11 cellular contexts compared by ENCODE assay signal in the genomic region with DNA sequence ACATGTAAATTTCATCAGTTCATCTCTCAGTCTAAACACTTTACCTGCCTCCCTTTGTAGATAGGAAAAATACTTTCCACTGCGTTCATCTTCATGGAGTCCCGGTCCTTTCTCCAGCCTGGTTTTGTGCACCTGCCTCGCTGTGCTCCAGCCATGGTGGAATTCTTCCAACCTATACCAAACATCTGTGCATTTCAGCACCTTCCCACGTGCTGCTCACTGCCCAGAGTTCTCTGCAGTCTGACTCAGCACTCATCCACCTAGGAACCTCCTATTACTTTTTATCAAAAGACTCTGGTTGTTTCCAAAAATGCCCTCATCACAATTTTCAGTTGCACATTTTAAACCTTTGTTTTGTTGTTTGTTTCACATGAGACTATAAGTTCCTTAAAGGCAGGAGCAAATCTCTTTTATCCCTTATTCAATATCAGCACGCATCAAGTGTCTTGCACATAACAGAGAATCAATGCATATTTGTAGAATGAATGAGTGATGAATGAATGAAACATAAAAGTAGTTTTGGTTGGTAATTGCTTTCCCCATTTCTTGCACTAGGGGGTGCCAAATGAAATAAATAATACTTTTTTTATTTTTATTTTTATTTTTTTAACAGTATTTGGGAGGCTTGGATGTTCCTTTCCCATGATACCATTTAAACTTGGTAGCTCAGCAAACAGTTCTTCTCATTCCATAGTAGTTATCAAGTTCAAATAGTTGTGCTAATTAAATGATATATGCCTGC. TPM values are rescaled to one million over a fixed set of nuclear protein-coding genes. Genes with fewer than 3 reads are reported as not detected.
DNase-seq lines count a peak whose midpoint lies in the region; ATAC-seq, FAIRE-seq and TF ChIP-seq lines count a peak whose summit lies in the region.
"Had no signal": no experiment of that assay in that cellular context is flagged by ENCODE, and none has a peak within 500 bp of the region (broad histone marks: within the 10 kb centered on the region; RNA-seq: fewer than 3 reads in every experiment).

No MANE protein-coding gene starts in this region.

- H3K4me1 ChIP-seq in GM23338 (ENCODE audit: insufficient read depth), result no peaks in the 10 kb centered on the region
- no peaks in the 10 kb centered on the region for H3K4me1 ChIP-seq in liver (ENCODE audit: control insufficient read depth in 4 of 4, insufficient read depth in 4 of 4, low read length in 3 of 4)

- H3K27me3 Mint-ChIP-seq in GM23338 (ENCODE audit: insufficient read depth, low read depth, poor library complexity), result no peaks in the 10 kb centered on the region
- H3K27me3 Mint-ChIP-seq: activated CD4-positive, alpha-beta T cell treated with anti-CD3 and anti-CD28 coated beads, Interleukin-2, amount 10 ng/mL, durations not matched to agents 24 days and 14 days had no signal

- H3K4me3 ChIP-seq in GM23338 (no peak overlapping the region), bronchial epithelial cell (ENCODE audit: low read depth, low read length) (no peak overlapping the region), liver (ENCODE audit: low read depth in 1 of 3, low read length in 3 of 3) (no peak overlapping the region)

- 76% methylated on average over 5 of the region's 5 CpGs for WGBS in liver

- no peaks in the 10 kb centered on the region for H3K9me3 Mint-ChIP-seq in GM23338

- peaks cover 4% of the 10 kb centered on the region; the same call in 1 of the 3 replicates for H3K4me1 Mint-ChIP-seq in GM23338
- H3K4me1 Mint-ChIP-seq: activated CD4-positive, alpha-beta T cell treated with anti-CD3 and anti-CD28 coated beads, Interleukin-2, amount 10 ng/mL, durations not matched to agents 24 days and 14 days had no signal

- TF ChIP-seq CTCF in 22Rv1 (IDR thresholded peaks at IDR 0.05), result peak; percentile 65
- peak in 1 of 2 experiments; percentile 52; a peak in 3 of 4 replicates for TF ChIP-seq CTCF in GM23338 (conservative IDR thresholded peaks at IDR 0.05; ENCODE audit: low read depth in 2 of 2)
- TF ChIP-seq CTCF in bronchial epithelial cell (IDR thresholded peaks at IDR 0.05; ENCODE audit: insufficient read depth, low read length, severe bottlenecking), result peak; percentile 25
- TF ChIP-seq CTCF in liver (IDR thresholded peaks at IDR 0.05; ENCODE audit: low read depth, low read length, missing input control), result peak; percentile 31

- no peak overlapping the region for H3K4me3 Mint-ChIP-seq in GM23338
- H3K4me3 Mint-ChIP-seq: activated CD4-positive, alpha-beta T cell treated with anti-CD3 and anti-CD28 coated beads, Interleukin-2, amount 10 ng/mL, durations not matched to agents 24 days and 14 days had no signal

- H3K27ac ChIP-seq in 22Rv1 (no peak overlapping the region), GM23338 (ENCODE audit: low read depth) (no peak overlapping the region), liver (ENCODE audit: low read depth in 1 of 2, low read length in 2 of 2) (no peak overlapping the region)

- DNase-seq in GM23338 (ENCODE audit: low spot score), result peak; percentile 34
- DNase-seq in bronchial epithelial cell (ENCODE audit: low read depth), result peak; percentile 6
- no peak for DNase-seq in anterior cingulate cortex (lab: John Stamatoyannopoulos, UW)
- DNase-seq: activated CD4-positive, alpha-beta T cell treated with anti-CD3 and anti-CD28 coated beads, Interleukin-2, amount 10 ng/mL, durations not matched to agents 24 days and 14 days; activated naive CD4-positive, alpha-beta T cell treated with anti-CD3 and anti-CD28 coated beads, Interleukin-2, amount 50 U/mL, for 16 hours; NCI-H2081 treated with DMSO at 0.1 percent for 48 hours had no signal

- H3K9me2 ChIP-seq in GM23338 (ENCODE audit: insufficient read depth), result no peaks in the 10 kb centered on the region

- H3K27ac Mint-ChIP-seq in GM23338, result no peak overlapping the region
- H3K27ac Mint-ChIP-seq: activated CD4-positive, alpha-beta T cell treated with anti-CD3 and anti-CD28 coated beads, Interleukin-2, amount 10 ng/mL, durations not matched to agents 24 days and 14 days had no signal

- H3K36me3 ChIP-seq in GM23338 (ENCODE audit: insufficient read depth) (no peaks in the 10 kb centered on the region), bronchial epithelial cell (ENCODE audit: control insufficient read depth, insufficient read depth, low read length) (no peaks in the 10 kb centered on the region), liver (ENCODE audit: control insufficient read depth in 4 of 4, insufficient read depth in 3 of 4, low read depth in 1 of 4, low read length in 3 of 4) (no peaks in the 10 kb centered on the region)

- H3K9me3 ChIP-seq in liver (ENCODE audit: control insufficient read depth in 4 of 4, low read length in 3 of 4), result no peaks in the 10 kb centered on the region

- no peaks in the 10 kb centered on the region for H4K20me1 ChIP-seq in GM23338 (replicated peaks; ENCODE audit: insufficient read depth)

- no peak overlapping the region for H2AFZ ChIP-seq in GM23338

- H3K79me2 ChIP-seq in GM23338 (replicated peaks; ENCODE audit: insufficient read depth), result no peaks in the 10 kb centered on the region

- peak; percentile 41 to 53 for TF ChIP-seq RAD21 in liver (IDR thresholded peaks at IDR 0.05)

- FAIRE-seq in bronchial epithelial cell (lab: Jason Lieb, UNC), result no peak

- no peaks in the 10 kb centered on the region for H3K36me3 Mint-ChIP-seq in GM23338 (ENCODE audit: low read depth)

- no peaks in the 10 kb centered on the region for H3F3A ChIP-seq in GM23338 (replicated peaks; ENCODE audit: low read depth)

- H3K9ac ChIP-seq in liver (ENCODE audit: low read depth in 1 of 2, low read length in 2 of 2), result no peak overlapping the region

- H3K27me3 ChIP-seq in GM23338 (ENCODE audit: insufficient read depth), result no peaks in the 10 kb centered on the region
- H3K27me3 ChIP-seq in bronchial epithelial cell (ENCODE audit: control insufficient read depth, insufficient read depth, low read length), result no peaks in the 10 kb centered on the region
- H3K27me3 ChIP-seq in liver (ENCODE audit: control insufficient read depth in 4 of 4, insufficient read depth in 4 of 4, low read length in 3 of 4), result no peaks in the 10 kb centered on the region

- ATAC-seq in GM23338 (no peak), GM18498 (IDR thresholded peaks at IDR 0.05; ENCODE audit: unreplicated experiment) (no peak), GM21360 (IDR thresholded peaks at IDR 0.05; ENCODE audit: unreplicated experiment) (no peak), HG03342 (IDR thresholded peaks at IDR 0.05; ENCODE audit: unreplicated experiment) (no peak)

- H3K4me2 ChIP-seq in GM23338, result no peak overlapping the region

TF ChIP-seq in GM23338, 12 proteins besides CTCF, POLR2A, EP300 and RAD21 (continues in another document):
- TF ChIP-seq EZH2 (IDR thresholded peaks at IDR 0.05; ENCODE audit: low read depth, unreplicated experiment), result no peak
- TF ChIP-seq ZNF331 (CRISPR knock-in tag; IDR thresholded peaks at IDR 0.05; ENCODE audit: low read depth), result no peak

TF ChIP-seq in liver, 16 proteins besides CTCF, POLR2A, EP300 and RAD21:
- no peak for TF ChIP-seq TAF1 (conservative IDR thresholded peaks at IDR 0.05)
- TF ChIP-seq YY1 (IDR thresholded peaks at IDR 0.05), result no peak
- TF ChIP-seq, protein P1, sequence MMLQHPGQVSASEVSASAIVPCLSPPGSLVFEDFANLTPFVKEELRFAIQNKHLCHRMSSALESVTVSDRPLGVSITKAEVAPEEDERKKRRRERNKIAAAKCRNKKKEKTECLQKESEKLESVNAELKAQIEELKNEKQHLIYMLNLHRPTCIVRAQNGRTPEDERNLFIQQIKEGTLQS (IDR thresholded peaks at IDR 0.05), result no peak
TF ChIP-seq in liver: peak in this region for 0.

RNA-seq across cellular contexts. Expression of gene ADAMTS9, which starts 30.2 kb away (rescaled TPM):
- total RNA-seq in GM23338 (2014; rRNA removed; shearing (Covaris generic)), result 0.31 and 0.54 TPM in 2 replicates
- polyA plus RNA-seq in GM23338 (2016; fragmentation: Nextera tagmentation; extraction: Ambion mirVana) (0.26 and 0.81 TPM in 2 replicates), liver (1 to 10 TPM; 1.2 to 1.3 TPM)
- total RNA-seq in bronchial epithelial cell (0.26 and 0.77 TPM in 2 replicates), liver (10 to 100 TPM; 13.5 to 13.8 TPM)
- total RNA-seq: activated CD4-positive, alpha-beta T cell treated with anti-CD3 and anti-CD28 coated beads, Interleukin-2, amount 10 ng/mL, durations not matched to agents 24 days and 14 days had no signal

Comparison
In these comparisons a context has a peak if more than half of its experiments do, and no peak if none do; other contexts are left out.
1. DNase-seq: peak in GM23338 (single experiment) and bronchial epithelial cell (single experiment); none in anterior cingulate cortex (0 of 58).